ENCODE assay signal across 15 cellular contexts in genomic region chr1:77639056-77639455, GRCh38. TPM values are rescaled to one million over a fixed set of nuclear protein-coding genes. Genes with fewer than 3 reads are reported as not detected.
DNase-seq lines count a peak whose midpoint lies in the region; ATAC-seq, FAIRE-seq and TF ChIP-seq lines count a peak whose summit lies in the region.
"Had no signal": no experiment of that assay in that cellular context is flagged by ENCODE, and none has a peak within 500 bp of the region (broad histone marks: within the 10 kb centered on the region; RNA-seq: fewer than 3 reads in every experiment).

No MANE protein-coding gene starts in this region.

- ATAC-seq in upper lobe of left lung (ENCODE audit: low FRiP score in 2 of 2): no peak
- ATAC-seq: gastrocnemius medialis; left cardiac atrium; naive thymus-derived CD8-positive, alpha-beta T cell; sciatic nerve had no signal

- H3K27ac ChIP-seq in brain microvascular endothelial cell: no peak overlapping the region
- no peak overlapping the region for H3K27ac ChIP-seq in keratinocyte (ENCODE audit: control insufficient read depth, insufficient read depth, low read length)
- H3K27ac ChIP-seq in upper lobe of left lung: no peak overlapping the region
- H3K27ac ChIP-seq: gastrocnemius medialis had no signal

- no peak for TF ChIP-seq EP300 in upper lobe of left lung (IDR thresholded peaks at IDR 0.05)

- 52 to 64% methylated on average over 3 of the region's 3 CpGs for WGBS in upper lobe of left lung, 2 donors

- in situ Hi-C loops in brain microvascular endothelial cell (cut with HindIII; ENCODE audit: low pct_ligation_motif_present, low sequenced_read_pairs) (no loop called here), HAP-1 (cut with MboI; ENCODE audit: low sequenced_read_pairs) (no loop called here)

- H3K9ac ChIP-seq in keratinocyte (ENCODE audit: control insufficient read depth, extremely low read depth, insufficient read depth, low read length): no peak overlapping the region

- H3K9me1 ChIP-seq in keratinocyte (ENCODE audit: control insufficient read depth, extremely low read depth, insufficient read depth, low read length): peaks cover 2% of the 10 kb centered on the region

- H3K27me3 ChIP-seq in brain microvascular endothelial cell (replicated peaks) (no peaks in the 10 kb centered on the region), keratinocyte (ENCODE audit: control insufficient read depth, extremely low read depth, insufficient read depth, low read length) (no peaks in the 10 kb centered on the region), upper lobe of left lung (no peaks in the 10 kb centered on the region), HAP-1 (ENCODE audit: low read depth) (no peaks in the 10 kb centered on the region)
- H3K27me3 ChIP-seq: gastrocnemius medialis had no signal

- no peak for TF ChIP-seq POLR2A in upper lobe of left lung (IDR thresholded peaks at IDR 0.05)

- DNase-seq in AG10803 (ENCODE audit: low read depth) (peak; percentile 59), HS-27A (ENCODE audit: low read depth) (peak; percentile 57), brain microvascular endothelial cell (no peak), keratinocyte (ENCODE audit: low read depth, low spot score) (peak; percentile 40), upper lobe of left lung (no peak), DMS53 treated with DMSO at 0.1 percent for 48 hours (lab: John Stamatoyannopoulos, UW; ENCODE audit: unreplicated experiment) (no peak), HAP-1 (ENCODE audit: low spot score in 2 of 2) (no peak), cerebellar nuclear complex (lab: John Stamatoyannopoulos, UW) (no peak)
- DNase-seq: Calu3; gastrocnemius medialis; left cardiac atrium; naive thymus-derived CD8-positive, alpha-beta T cell; NCI-H2107; NK-92 treated with Interleukin-12 subunit alpha and Interleukin-12 subunit beta, amount 100 ng/mL, for 24 hours had no signal

- H2AFZ ChIP-seq in keratinocyte (ENCODE audit: control insufficient read depth, low read length): no peak overlapping the region

- no peaks in the 10 kb centered on the region for H4K20me1 ChIP-seq in keratinocyte (ENCODE audit: control insufficient read depth, extremely low read depth, insufficient read depth, low read length)

- H3K4me3 ChIP-seq in AG10803 (ENCODE audit: low read length) (no peak overlapping the region), brain microvascular endothelial cell (ENCODE audit: low read depth, low read length) (no peak overlapping the region), keratinocyte (ENCODE audit: control insufficient read depth in 2 of 3, extremely low read depth in 1 of 3, insufficient read depth in 2 of 3, low read depth in 1 of 3, low read length in 3 of 3) (no peak overlapping the region), upper lobe of left lung (no peak overlapping the region), HAP-1 (no peak overlapping the region)
- H3K4me3 ChIP-seq: gastrocnemius medialis had no signal

- TF ChIP-seq CTCF in AG10803 (conservative IDR thresholded peaks at IDR 0.05; ENCODE audit: low read length): no peak
- peak; percentile 4 for TF ChIP-seq CTCF in brain microvascular endothelial cell (IDR thresholded peaks at IDR 0.05; ENCODE audit: low read depth, low read length, missing control alignments)
- TF ChIP-seq CTCF in keratinocyte (optimal IDR thresholded peaks at IDR 0.05 in 1 of 3, IDR thresholded peaks at IDR 0.05 in 1 of 3, conservative IDR thresholded peaks at IDR 0.05 in 1 of 3; ENCODE audit: extremely low read depth in 1 of 3, insufficient read depth in 2 of 3, low read length in 3 of 3): no peak
- TF ChIP-seq CTCF in upper lobe of left lung (IDR thresholded peaks at IDR 0.05): no peak

- peaks cover 35% of the 10 kb centered on the region for H3K79me2 ChIP-seq in keratinocyte (ENCODE audit: control insufficient read depth, insufficient read depth, low read length)

- dilution Hi-C loops in keratinocyte (cut with MboI; ENCODE audit: extremely low pct_ligation_motif_present, low sequenced_read_pairs): no loop called here

- H3K36me3 ChIP-seq in brain microvascular endothelial cell (replicated peaks): peaks cover 3% of the 10 kb centered on the region
- H3K36me3 ChIP-seq in keratinocyte (ENCODE audit: control insufficient read depth in 2 of 2, extremely low read depth in 1 of 2, insufficient read depth in 2 of 2, low read length in 2 of 2): peaks cover 0 to 3% of the 10 kb centered on the region in 2 experiments
- peaks cover 0 to 11% (median 2%) of the 10 kb centered on the region in 4 donors for H3K36me3 ChIP-seq in upper lobe of left lung
- no peaks in the 10 kb centered on the region; the same call in 1 of the 2 replicates for H3K36me3 ChIP-seq in HAP-1 (replicated peaks)

- peak; percentile 41 for FAIRE-seq in keratinocyte (lab: Jason Lieb, UNC)

- H3K4me1 ChIP-seq in keratinocyte (ENCODE audit: control insufficient read depth, extremely low read depth, insufficient read depth, low read length) (peaks cover 30% of the 10 kb centered on the region), upper lobe of left lung (peaks cover 0 to 5% (median 1%) of the 10 kb centered on the region in 4 donors), HAP-1 (peaks cover 23% of the 10 kb centered on the region)
- H3K4me1 ChIP-seq: gastrocnemius medialis had no signal

- H3K9me3 ChIP-seq in keratinocyte (ENCODE audit: control insufficient read depth, low read depth, low read length): no peaks in the 10 kb centered on the region
- H3K9me3 ChIP-seq in upper lobe of left lung: no peaks in the 10 kb centered on the region
- H3K9me3 ChIP-seq in HAP-1: no peaks in the 10 kb centered on the region
- H3K9me3 ChIP-seq: gastrocnemius medialis had no signal

- peak overlapping the region; percentile 34 for H3K4me2 ChIP-seq in keratinocyte (ENCODE audit: control insufficient read depth, extremely low read depth, insufficient read depth, low read depth, low read length)

RNA-seq across cellular contexts. Expression of gene ZZZ3, which starts 43.4 kb away (rescaled TPM):
- 19.0 to 30.6 TPM (median 21.3 TPM) in 3 replicates for polyA plus RNA-seq in keratinocyte
- polyA plus RNA-seq in keratinocyte (2011; ENCODE audit: low read depth): 35.5 TPM
- 13.2 and 25.2 TPM in 2 replicates for polyA plus RNA-seq in keratinocyte (2011; cell fraction: cytosol; rRNA removed)
- 24.3 and 30.0 TPM in 2 replicates for polyA plus RNA-seq in keratinocyte (2011; cell fraction: nucleus; rRNA removed)
- 15.5 and 21.7 TPM in 2 replicates for polyA plus RNA-seq in keratinocyte (2012; ENCODE audit: low replicate concordance)
- 7.7 to 53.2 TPM (median 20.2 TPM) in 3 replicates for polyA minus RNA-seq in keratinocyte
- 33.0 TPM for polyA minus RNA-seq in keratinocyte (2011; cell fraction: cytosol; rRNA and poly(A)+ RNA removed)
- polyA minus RNA-seq in keratinocyte (2011; cell fraction: nucleus; rRNA and poly(A)+ RNA removed): 37.9 and 82.5 TPM in 2 replicates
- 100 to 1,000 TPM in 1 of 6 donors, 10 to 100 TPM in 5; 15.3 to 141 (median 41.9) TPM for total RNA-seq in upper lobe of left lung

Comparison
In these comparisons a context has a peak if more than half of its experiments do, and no peak if none do; other contexts are left out.
1. DNase-seq: peak in AG10803 (single experiment), HS-27A (single experiment) and keratinocyte (single experiment); none in brain microvascular endothelial cell (single experiment), upper lobe of left lung (0 of 2), DMS53 treated with DMSO at 0.1 percent for 48 hours (single experiment), HAP-1 (0 of 2) and cerebellar nuclear complex (0 of 2).